ENCODE assay signal across 8 cellular contexts in genomic region chr16:71426069-71426879, GRCh38. TPM values are rescaled to one million over a fixed set of nuclear protein-coding genes. Genes with fewer than 3 reads are reported as not detected.
DNase-seq lines count a peak whose midpoint lies in the region; ATAC-seq and TF ChIP-seq lines count a peak whose summit lies in the region.

No MANE protein-coding gene starts in this region.

- TF ChIP-seq POLR2A in spleen (IDR thresholded peaks at IDR 0.05) (no peak), gastroesophageal sphincter (IDR thresholded peaks at IDR 0.05) (no peak)

- no peak for TF ChIP-seq EP300 in gastroesophageal sphincter (IDR thresholded peaks at IDR 0.05)

- no peaks in the 10 kb centered on the region for H3K9me2 ChIP-seq in hepatocyte (replicated peaks; ENCODE audit: insufficient read depth)

- H3K4me2 ChIP-seq in hepatocyte = peak overlapping the region; percentile 73

- no peaks in the 10 kb centered on the region for H4K20me1 ChIP-seq in hepatocyte (ENCODE audit: insufficient read depth, poor library complexity, severe bottlenecking)

- intact Hi-C loops in activated CD8-positive, alpha-beta T cell treated with anti-CD3 and anti-CD28 coated beads for 36 hours (cut with micrococcal nuclease) = no loop called here
- intact Hi-C loops in spleen (cut with DNase I; ENCODE audit: low total_unique reads) = no loop called here

- H3K4me3 Mint-ChIP-seq in activated CD8-positive, alpha-beta T cell treated with anti-CD3 and anti-CD28 coated beads for 36 hours = peak overlapping the region; percentile 61

- H3K27ac ChIP-seq in hepatocyte (peak overlapping the region; percentile 1), spleen (peak overlapping the region in 2 of 8 donors; percentile 30 to 48), gastroesophageal sphincter (no peak overlapping the region)

- peaks cover 2% of the 10 kb centered on the region for H3K9me3 Mint-ChIP-seq in activated CD8-positive, alpha-beta T cell treated with anti-CD3 and anti-CD28 coated beads for 36 hours

- DNase-seq in AG08396 (ENCODE audit: low spot score) (peak; percentile 81), HUDEP-2 (lab: John Stamatoyannopoulos, UW; ENCODE audit: unreplicated experiment in 76 of 76) (peak in 70 of 76 experiments; percentile 7 to 92 (median 44)), hepatocyte (ENCODE audit: low spot score) (peak; percentile 81), spleen (peak; percentile 61), GF-D8 (lab: John Stamatoyannopoulos, UW) (no peak)
- DNase-seq in activated CD8-positive, alpha-beta T cell treated with anti-CD3 and anti-CD28 coated beads for 36 hours = peak; percentile 83

- H3K4me1 ChIP-seq in hepatocyte (ENCODE audit: insufficient read depth) (no peaks in the 10 kb centered on the region), spleen (peaks cover 0 to 15% (median 0%) of the 10 kb centered on the region in 6 donors), gastroesophageal sphincter (no peaks in the 10 kb centered on the region)

- H3K27me3 ChIP-seq in hepatocyte (peaks cover 14% of the 10 kb centered on the region), spleen (replicated peaks in 1 of 7) (peaks cover 3 to 64% (median 16%) of the 10 kb centered on the region in 7 donors), gastroesophageal sphincter (peaks cover 88% of the 10 kb centered on the region)

- no peaks in the 10 kb centered on the region for H3K36me3 Mint-ChIP-seq in activated CD8-positive, alpha-beta T cell treated with anti-CD3 and anti-CD28 coated beads for 36 hours (ENCODE audit: low read depth)

- H3K79me2 ChIP-seq in hepatocyte = no peaks in the 10 kb centered on the region

- ATAC-seq in GM18498 (IDR thresholded peaks at IDR 0.05; ENCODE audit: unreplicated experiment) = peak; percentile 68
- peak; percentile 88 for ATAC-seq in activated CD8-positive, alpha-beta T cell treated with anti-CD3 and anti-CD28 coated beads for 36 hours
- no peak for ATAC-seq in gastroesophageal sphincter

- H3K36me3 ChIP-seq in hepatocyte (replicated peaks; ENCODE audit: insufficient read depth, low read depth) (no peaks in the 10 kb centered on the region), spleen (no peaks in the 10 kb centered on the region), gastroesophageal sphincter (no peaks in the 10 kb centered on the region)

- CTCF ChIA-PET in activated CD8-positive, alpha-beta T cell treated with anti-CD3 and anti-CD28 coated beads for 36 hours (lab: Charles Lee) = interaction anchor here (1.6 to 2.6 kb wide), 3 partner anchors 13 to 73 kb away, joined by 5 to 17 read pairs (median 11); no protein-coding TSS in a partner anchor

- H3K4me3 ChIP-seq in hepatocyte (peak overlapping the region; percentile 22), spleen (peak overlapping the region in 3 of 8 donors; percentile 25 to 65 (median 29)), gastroesophageal sphincter (no peak overlapping the region)

- H3K9me3 ChIP-seq in hepatocyte (ENCODE audit: low read depth) (no peaks in the 10 kb centered on the region), spleen (peaks cover 0 to 11% (median 0%) of the 10 kb centered on the region in 8 donors), gastroesophageal sphincter (peaks cover 0 to 19% (median 0%) of the 10 kb centered on the region in 3 donors)

- H3K27ac Mint-ChIP-seq in activated CD8-positive, alpha-beta T cell treated with anti-CD3 and anti-CD28 coated beads for 36 hours = peak overlapping the region; percentile 71

- no peak for TF ChIP-seq CTCF in activated CD8-positive, alpha-beta T cell treated with anti-CD3 and anti-CD28 coated beads for 36 hours (IDR thresholded peaks at IDR 0.05)
- TF ChIP-seq CTCF in hepatocyte (IDR thresholded peaks at IDR 0.05; ENCODE audit: poor library complexity) (no peak), spleen (IDR thresholded peaks at IDR 0.05 in 8 of 11, conservative IDR thresholded peaks at IDR 0.05 in 3 of 11) (no peak), gastroesophageal sphincter (IDR thresholded peaks at IDR 0.05) (no peak)

- POLR2A ChIA-PET in activated CD8-positive, alpha-beta T cell treated with anti-CD3 and anti-CD28 coated beads for 36 hours (lab: Charles Lee) = interaction anchor here (0.7 to 1.2 kb wide), 5 partner anchors 8 to 139 kb away, joined by 3 to 4 read pairs (median 3); partner anchors contain the start of gene ZNF23

- H2AFZ ChIP-seq in hepatocyte = peak overlapping the region; percentile 39

- H3K27me3 Mint-ChIP-seq in activated CD8-positive, alpha-beta T cell treated with anti-CD3 and anti-CD28 coated beads for 36 hours = peaks cover 27% of the 10 kb centered on the region

- peaks cover 8% of the 10 kb centered on the region for H3K4me1 Mint-ChIP-seq in activated CD8-positive, alpha-beta T cell treated with anti-CD3 and anti-CD28 coated beads for 36 hours (ENCODE audit: low read depth)

- WGBS in hepatocyte (ENCODE audit: low lambda C conversion rate, missing lambda C conversion rate) = 1% methylated on average over 35 of the region's 48 CpGs
- 2 to 6% (median 3%) methylated on average over 28 to 48 of the region's 48 CpGs for WGBS in spleen, 5 donors
- WGBS in gastroesophageal sphincter (ENCODE audit: low coverage in 1 of 2), 2 donors = 2 to 7% methylated on average over 7 to 9 of the region's 48 CpGs

RNA-seq across cellular contexts. Expression of gene TLE7, which starts 15.6 kb away (rescaled TPM):
- total RNA-seq in activated CD8-positive, alpha-beta T cell treated with anti-CD3 and anti-CD28 coated beads for 36 hours = not detected
- total RNA-seq in hepatocyte (not detected in 2 replicates), spleen (not detected), gastroesophageal sphincter (not detected)
- polyA plus RNA-seq in hepatocyte (not detected in 2 replicates), spleen (not detected)

RNA-seq across cellular contexts. Expression of gene ZNF23, which starts 35.8 kb away (rescaled TPM):
- total RNA-seq in activated CD8-positive, alpha-beta T cell treated with anti-CD3 and anti-CD28 coated beads for 36 hours = 10 to 100 TPM; 10.4 to 11.1 TPM
- 6.2 and 7.1 TPM in 2 replicates for total RNA-seq in hepatocyte
- polyA plus RNA-seq in hepatocyte = 5.3 and 6.9 TPM in 2 replicates
- 10 to 100 TPM in 3 of 7 donors, 1 to 10 TPM in 4; 6.3 to 12.4 (median 8.8) TPM for total RNA-seq in spleen
- 10 to 100 TPM in 2 of 3 donors, 1 to 10 TPM in 1; 9.9 to 11.8 (median 11.3) TPM for polyA plus RNA-seq in spleen
- total RNA-seq in gastroesophageal sphincter = 10 to 100 TPM; 11.0 to 23.0 (median 14.6) TPM
